ENCODE assay signal across 22 cellular contexts in the genomic region with DNA sequence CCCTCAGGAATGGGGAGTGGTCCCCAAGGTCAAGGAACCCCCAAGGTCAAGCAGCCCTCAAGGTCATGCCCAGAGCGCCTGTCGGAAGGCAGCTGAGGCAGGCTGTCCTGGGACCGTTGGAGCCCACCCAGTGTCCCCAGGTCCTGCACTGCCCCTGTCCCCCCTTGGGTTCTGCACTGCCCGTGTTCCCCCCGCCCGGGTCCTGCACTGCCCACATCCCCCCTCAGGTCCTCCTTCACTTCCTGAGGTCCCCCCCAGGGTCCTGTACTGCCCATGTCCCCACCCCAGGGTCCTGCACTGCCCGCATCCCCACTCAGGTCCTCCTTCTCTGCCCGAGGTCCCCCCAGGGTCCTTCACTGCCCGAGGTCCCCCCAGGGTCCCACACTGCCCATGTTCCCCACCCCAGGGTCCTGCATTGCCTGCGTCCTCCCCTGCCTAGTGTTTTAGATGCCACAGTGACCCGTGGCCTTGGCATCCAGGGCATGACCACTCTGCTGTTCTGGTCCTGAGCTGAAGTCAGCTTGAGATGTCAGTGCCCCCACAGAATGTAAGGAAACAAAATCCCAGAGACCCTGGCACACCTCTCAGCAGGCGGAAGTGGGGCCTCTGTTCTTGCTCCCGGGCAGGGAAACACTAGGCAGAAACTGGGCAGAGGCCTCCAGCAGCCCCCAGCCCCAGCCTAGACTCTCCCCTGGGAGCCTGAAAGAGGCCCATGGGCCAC.
A peak's percentile ranks its signal among the peaks of the same experiment; 100 is the strongest.
DNase-seq lines count a peak whose midpoint lies in the region; ATAC-seq and TF ChIP-seq lines count a peak whose summit lies in the region.
"Had no signal": no experiment of that assay in that cellular context is flagged by ENCODE, and none has a peak within 500 bp of the region (broad histone marks: within the 10 kb centered on the region; RNA-seq: fewer than 3 reads in every experiment).

No MANE protein-coding gene starts in this region.

- no peak overlapping the region for H3K27ac Mint-ChIP-seq in glutamatergic neuron (ENCODE audit: unreplicated experiment)
- H3K27ac Mint-ChIP-seq: activated B cell treated with CpG ODN at 0.5 μM for 24 hours; activated naive CD8-positive, alpha-beta T cell treated with anti-CD3 and anti-CD28 coated beads, Interleukin-2, amount 50 U/mL, for 24 hours; activated T-helper 17 cell treated with anti-CD3 and anti-CD28 coated beads, Interleukin-2, amount 50 U/mL, for 72 hours had no signal

- intact Hi-C loops in posterior vena cava (cut with DNase I), result no loop called here

- H3K36me3 Mint-ChIP-seq in glutamatergic neuron (ENCODE audit: unreplicated experiment), result peaks cover 17% of the 10 kb centered on the region

- no peak for ATAC-seq in activated CD4-positive, CD25-positive, alpha-beta regulatory T cell treated with anti-CD3 and anti-CD28 coated beads, Interleukin-2, amount 50 U/mL, for 24 hours
- no peak for ATAC-seq in HG03108 (IDR thresholded peaks at IDR 0.05; ENCODE audit: unreplicated experiment)
- ATAC-seq: activated naive CD8-positive, alpha-beta T cell treated with anti-CD3 and anti-CD28 coated beads, Interleukin-2, amount 50 U/mL, for 24 hours; activated T-helper 17 cell treated with anti-CD3 and anti-CD28 coated beads, Interleukin-2, amount 50 U/mL, for 72 hours; body of pancreas; HepG2; SK-N-SH treated with all-trans-retinoic acid at 6 μM for 48 hours had no signal

- H3K4me3 ChIP-seq in H7 (ENCODE audit: insufficient read depth, low read depth, low read length), result no peak overlapping the region
- H3K4me3 ChIP-seq: body of pancreas, ovary, uterus had no signal

- no peak for TF ChIP-seq CTCF in glutamatergic neuron (IDR thresholded peaks at IDR 0.05; ENCODE audit: partially characterized antibody, unreplicated experiment)

- H3K36me3 ChIP-seq in H7 (replicated peaks; ENCODE audit: control insufficient read depth, insufficient read depth, low read length), result no peaks in the 10 kb centered on the region
- H3K36me3 ChIP-seq: ovary, uterus had no signal

- H3K4me1 Mint-ChIP-seq in glutamatergic neuron (ENCODE audit: low read depth, unreplicated experiment), result no peaks in the 10 kb centered on the region
- H3K4me1 Mint-ChIP-seq: activated B cell treated with CpG ODN at 0.5 μM for 24 hours; activated naive CD8-positive, alpha-beta T cell treated with anti-CD3 and anti-CD28 coated beads, Interleukin-2, amount 50 U/mL, for 24 hours; activated T-helper 17 cell treated with anti-CD3 and anti-CD28 coated beads, Interleukin-2, amount 50 U/mL, for 72 hours had no signal

- peaks cover 39% of the 10 kb centered on the region for H3K9me3 Mint-ChIP-seq in glutamatergic neuron (ENCODE audit: unreplicated experiment)
- H3K9me3 Mint-ChIP-seq: activated B cell treated with CpG ODN at 0.5 μM for 24 hours; activated naive CD8-positive, alpha-beta T cell treated with anti-CD3 and anti-CD28 coated beads, Interleukin-2, amount 50 U/mL, for 24 hours; activated T-helper 17 cell treated with anti-CD3 and anti-CD28 coated beads, Interleukin-2, amount 50 U/mL, for 72 hours had no signal

- H3K27me3 Mint-ChIP-seq in glutamatergic neuron (ENCODE audit: unreplicated experiment), result peaks cover 16% of the 10 kb centered on the region
- H3K27me3 Mint-ChIP-seq: activated B cell treated with CpG ODN at 0.5 μM for 24 hours had no signal

- H3K4me3 Mint-ChIP-seq in glutamatergic neuron (ENCODE audit: unreplicated experiment), result no peak overlapping the region
- H3K4me3 Mint-ChIP-seq: activated B cell treated with CpG ODN at 0.5 μM for 24 hours; activated naive CD8-positive, alpha-beta T cell treated with anti-CD3 and anti-CD28 coated beads, Interleukin-2, amount 50 U/mL, for 24 hours; activated T-helper 17 cell treated with anti-CD3 and anti-CD28 coated beads, Interleukin-2, amount 50 U/mL, for 72 hours had no signal

- no peaks in the 10 kb centered on the region; the same call in 1 of the 2 replicates for H3K27me3 ChIP-seq in H7 (ENCODE audit: control insufficient read depth, insufficient read depth, low read length)
- H3K27me3 ChIP-seq: body of pancreas, ovary, uterus had no signal

- DNase-seq in activated CD4-positive, CD25-positive, alpha-beta regulatory T cell treated with anti-CD3 and anti-CD28 coated beads, Interleukin-2, amount 50 U/mL, for 72 hours, result peak; percentile 8
- peak; percentile 47 for DNase-seq in H7
- DNase-seq in glutamatergic neuron, result peak; percentile 4
- peak; percentile 70 for DNase-seq in posterior vena cava (ENCODE audit: low spot score)
- DNase-seq in activated gamma-delta T cell (lab: John Stamatoyannopoulos, UW), result no peak
- DNase-seq in stimulated activated CD4-positive, alpha-beta T cell treated with anti-CD3 and anti-CD28 coated beads, Interleukin-2, amount 100 ng/mL, for 24 hours, result no peak
- DNase-seq: 8988T; activated B cell treated with CpG ODN at 0.5 μM for 24 hours; activated naive CD8-positive, alpha-beta T cell treated with anti-CD3 and anti-CD28 coated beads, Interleukin-2, amount 50 U/mL, for 24 hours; body of pancreas; COR-L47; HCEC 1CT; NCI-H1092 treated with DMSO at 0.1 percent for 48 hours; NCI-H2081 treated with DMSO at 0.1 percent for 48 hours; ovary; T1000; uterus had no signal

Comparison
In these comparisons a context has a peak if more than half of its experiments do, and no peak if none do; other contexts are left out.
1. DNase-seq: peak in activated CD4-positive, CD25-positive, alpha-beta regulatory T cell treated with anti-CD3 and anti-CD28 coated beads, Interleukin-2, amount 50 U/mL, for 72 hours (single experiment), H7 (single experiment), glutamatergic neuron (single experiment) and posterior vena cava (single experiment); none in activated gamma-delta T cell (single experiment) and stimulated activated CD4-positive, alpha-beta T cell treated with anti-CD3 and anti-CD28 coated beads, Interleukin-2, amount 100 ng/mL, for 24 hours (0 of 2).